In genomic region chr1:230194525-230194924, GRCh38 we compare ENCODE assay signal across 30 cellular contexts.
DNase-seq lines count a peak whose midpoint lies in the region; ATAC-seq and TF ChIP-seq lines count a peak whose summit lies in the region.
"Had no signal": no experiment of that assay in that cellular context is flagged by ENCODE, and none has a peak within 500 bp of the region (broad histone marks: within the 10 kb centered on the region; RNA-seq: fewer than 3 reads in every experiment).

No MANE protein-coding gene starts in this region.

- no peak for TF ChIP-seq EP300 in tibial nerve (IDR thresholded peaks at IDR 0.05)

- DNase-seq in activated naive CD8-positive, alpha-beta T cell treated with anti-CD3 and anti-CD28 coated beads for 36 hours, result no peak
- DNase-seq in T-helper 17 cell (no peak), islet precursor cell (peak; percentile 63), SW 1271 (lab: John Stamatoyannopoulos, UW) (no peak), tibial nerve (ENCODE audit: low spot score in 2 of 2) (no peak)
- DNase-seq in activated CD4-positive, alpha-beta T cell treated with anti-CD3 and anti-CD28 coated beads for 48 hours, result no peak
- DNase-seq: activated CD4-positive, alpha-beta T cell treated with anti-CD3 and anti-CD28 coated beads, Interleukin-2, amount 10 ng/mL, durations not matched to agents 7 days and 5 days; body of pancreas; effector CD8-positive, alpha-beta T cell; glutamatergic neuron; HCEC 1CT; left ventricle myocardium superior; midbrain; MM.1S; natural killer cell; NCI-H1417; NCI-H2081; NCI-H226; NCI-H748 treated with DMSO at 0.1 percent for 48 hours; ovary; retina; SJCRH30; stimulated activated CD4-positive, alpha-beta T cell treated with anti-CD3 and anti-CD28 coated beads, Interleukin-2, amount 100 ng/mL, for 24 hours; T-helper 9 cell; trophoblast cell; WERI-Rb-1 had no signal

- H3K9me3 ChIP-seq in T-helper 17 cell (ENCODE audit: control insufficient read depth, low read length, poor library complexity, severe bottlenecking) (no peaks in the 10 kb centered on the region), tibial nerve (no peaks in the 10 kb centered on the region)
- H3K9me3 ChIP-seq: adrenal gland, body of pancreas, ovary, SJCRH30 had no signal

- ATAC-seq in T-helper 17 cell, result no peak
- ATAC-seq: body of pancreas, K562, left ventricle myocardium superior, natural killer cell had no signal

- TF ChIP-seq CTCF in tibial nerve (IDR thresholded peaks at IDR 0.05), result no peak

- peaks cover 17% of the 10 kb centered on the region for H3K4me1 Mint-ChIP-seq in activated naive CD8-positive, alpha-beta T cell (ENCODE audit: low read depth)
- H3K4me1 Mint-ChIP-seq in activated naive CD8-positive, alpha-beta T cell treated with anti-CD3 and anti-CD28 coated beads for 36 hours, result peaks cover 21% of the 10 kb centered on the region
- H3K4me1 Mint-ChIP-seq in T-helper 17 cell, result peaks cover 12% of the 10 kb centered on the region

- no peak for TF ChIP-seq POLR2A in tibial nerve (IDR thresholded peaks at IDR 0.05)

- H3K9me3 Mint-ChIP-seq in activated naive CD8-positive, alpha-beta T cell (ENCODE audit: low read depth), result no peaks in the 10 kb centered on the region
- H3K9me3 Mint-ChIP-seq in activated naive CD8-positive, alpha-beta T cell treated with anti-CD3 and anti-CD28 coated beads for 36 hours, result no peaks in the 10 kb centered on the region
- H3K9me3 Mint-ChIP-seq: activated CD4-positive, alpha-beta T cell treated with anti-CD3 and anti-CD28 coated beads, Interleukin-2, amount 10 ng/mL, durations not matched to agents 7 days and 5 days; natural killer cell had no signal

- peak overlapping the region; percentile 54 for H3K27ac Mint-ChIP-seq in activated naive CD8-positive, alpha-beta T cell
- no peak overlapping the region for H3K27ac Mint-ChIP-seq in activated naive CD8-positive, alpha-beta T cell treated with anti-CD3 and anti-CD28 coated beads for 36 hours
- H3K27ac Mint-ChIP-seq in T-helper 17 cell, result peak overlapping the region; percentile 82
- H3K27ac Mint-ChIP-seq: natural killer cell had no signal

- H3K27me3 ChIP-seq in tibial nerve, result no peaks in the 10 kb centered on the region
- H3K27me3 ChIP-seq: adrenal gland, body of pancreas, ovary, SJCRH30 had no signal

- 86 to 90% methylated on average over 7 of the region's 7 CpGs for WGBS in tibial nerve, 2 donors

- peaks cover 10% of the 10 kb centered on the region for H3K36me3 Mint-ChIP-seq in activated naive CD8-positive, alpha-beta T cell
- H3K36me3 Mint-ChIP-seq in activated naive CD8-positive, alpha-beta T cell treated with anti-CD3 and anti-CD28 coated beads for 36 hours, result peaks cover 14% of the 10 kb centered on the region
- no peaks in the 10 kb centered on the region for H3K36me3 Mint-ChIP-seq in T-helper 17 cell (ENCODE audit: low read depth)
- H3K36me3 Mint-ChIP-seq: natural killer cell had no signal

- H3K27me3 Mint-ChIP-seq in activated naive CD8-positive, alpha-beta T cell, result no peaks in the 10 kb centered on the region
- no peaks in the 10 kb centered on the region for H3K27me3 Mint-ChIP-seq in activated naive CD8-positive, alpha-beta T cell treated with anti-CD3 and anti-CD28 coated beads for 36 hours
- no peaks in the 10 kb centered on the region for H3K27me3 Mint-ChIP-seq in T-helper 17 cell
- H3K27me3 Mint-ChIP-seq: activated CD4-positive, alpha-beta T cell treated with anti-CD3 and anti-CD28 coated beads, Interleukin-2, amount 10 ng/mL, durations not matched to agents 7 days and 5 days had no signal

- peak overlapping the region in 1 of 4 donors; percentile 16 for H3K27ac ChIP-seq in tibial nerve
- H3K27ac ChIP-seq: adrenal gland, body of pancreas, C4-2B, ovary, SJCRH30, WERI-Rb-1 had no signal

- peaks cover 0 to 34% (median 12%) of the 10 kb centered on the region in 4 donors for H3K4me1 ChIP-seq in tibial nerve
- H3K4me1 ChIP-seq: SJCRH30 had no signal

- H3K4me3 Mint-ChIP-seq in activated naive CD8-positive, alpha-beta T cell, result no peak overlapping the region
- H3K4me3 Mint-ChIP-seq in activated naive CD8-positive, alpha-beta T cell treated with anti-CD3 and anti-CD28 coated beads for 36 hours, result no peak overlapping the region
- H3K4me3 Mint-ChIP-seq in T-helper 17 cell, result no peak overlapping the region
- H3K4me3 Mint-ChIP-seq: activated CD4-positive, alpha-beta T cell treated with anti-CD3 and anti-CD28 coated beads, Interleukin-2, amount 10 ng/mL, durations not matched to agents 7 days and 5 days; natural killer cell had no signal

- H3K36me3 ChIP-seq in tibial nerve, result peaks cover 0 to 19% (median 0%) of the 10 kb centered on the region in 3 donors
- H3K36me3 ChIP-seq: adrenal gland, ovary, SJCRH30, WERI-Rb-1 had no signal

- no peak overlapping the region for H3K4me3 ChIP-seq in tibial nerve
- H3K4me3 ChIP-seq: adrenal gland, body of pancreas, K562, ovary, SJCRH30 had no signal
